ENCODE assay signal across 1 cellular context in the genomic region with DNA sequence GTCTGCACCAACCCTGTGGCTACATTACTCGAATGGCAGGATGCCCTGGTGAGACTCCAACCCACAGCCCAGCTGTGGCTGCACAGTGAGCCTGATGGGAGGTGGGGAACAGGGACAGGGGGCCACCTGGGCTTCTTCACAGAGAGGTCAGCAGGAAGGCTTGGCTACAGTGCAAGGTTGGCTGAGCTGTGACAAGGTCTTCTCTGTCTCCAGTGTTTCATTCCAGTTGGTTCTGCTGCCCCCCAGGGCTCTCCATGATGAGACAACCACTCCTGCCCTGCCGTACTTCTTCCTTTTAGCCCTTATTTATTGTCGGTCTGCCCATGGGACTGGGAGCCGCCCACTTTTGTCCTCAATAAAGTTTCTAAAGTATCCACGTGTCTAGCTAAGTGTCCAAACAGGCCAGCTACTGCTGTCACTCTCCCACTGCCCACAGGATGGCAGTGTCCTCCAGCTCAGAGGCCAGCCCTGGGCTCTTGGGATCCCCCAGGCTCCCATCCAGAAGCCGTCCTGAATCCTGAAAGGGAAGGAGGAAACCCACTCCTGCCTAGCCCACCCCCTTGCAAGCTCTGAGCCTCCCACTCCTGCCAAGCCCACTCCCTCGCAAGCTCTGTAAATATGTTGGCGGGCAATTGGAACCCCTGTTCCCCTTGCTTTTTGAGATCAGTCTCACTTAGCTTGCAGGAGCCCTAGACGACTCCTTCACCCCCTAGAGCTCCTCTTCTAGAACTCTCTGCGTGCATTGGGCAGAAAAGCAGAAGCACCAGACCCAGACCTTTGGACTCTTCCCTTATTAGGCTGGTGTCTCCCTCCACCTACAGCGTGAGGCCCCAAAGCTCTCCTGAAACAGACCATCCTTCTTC.
TF ChIP-seq lines count a peak whose summit lies in the region.

No MANE protein-coding gene starts in this region.

TF ChIP-seq in H1, 55 proteins besides CTCF, POLR2A, EP300 and RAD21:
- TF ChIP-seq SAP30 (IDR thresholded peaks at IDR 0.05; ENCODE audit: insufficient read depth, insufficient replicate concordance, low read length) (no peak), HDAC6 (IDR thresholded peaks at IDR 0.05; ENCODE audit: low read depth, low read length) (no peak), PHF8 (conservative IDR thresholded peaks at IDR 0.05; ENCODE audit: low read depth, low read length) (no peak), TCF12 (IDR thresholded peaks at IDR 0.05; ENCODE audit: low read depth, low read length) (no peak), SIN3A (conservative IDR thresholded peaks at IDR 0.05 in 1 of 2, IDR thresholded peaks at IDR 0.05 in 1 of 2; ENCODE audit: low read depth in 1 of 2, low read length in 2 of 2) (peak in 1 of 2 experiments; percentile 74; a peak in 1 of 4 replicates), RNF2 (IDR thresholded peaks at IDR 0.05; ENCODE audit: borderline replicate concordance, low read depth, low read length, missing control alignments, poor library complexity, severe bottlenecking) (no peak), SIRT6 (IDR thresholded peaks at IDR 0.05; ENCODE audit: low read length) (no peak), SP1 (IDR thresholded peaks at IDR 0.05; ENCODE audit: low read depth, low read length) (no peak), MAFK (IDR thresholded peaks at IDR 0.05; ENCODE audit: low read depth, low read length) (no peak), POLR2AphosphoS5 (IDR thresholded peaks at IDR 0.05; ENCODE audit: low read depth, low read length) (no peak), GTF2F1 (IDR thresholded peaks at IDR 0.05; ENCODE audit: borderline replicate concordance, low read depth, low read length) (no peak), RBBP5 (IDR thresholded peaks at IDR 0.05; ENCODE audit: borderline replicate concordance, low read depth, low read length) (no peak), HDAC2 (IDR thresholded peaks at IDR 0.05; ENCODE audit: borderline replicate concordance in 1 of 2, low read depth in 2 of 2, low read length in 2 of 2) (no peak)
- TF ChIP-seq, protein P1, sequence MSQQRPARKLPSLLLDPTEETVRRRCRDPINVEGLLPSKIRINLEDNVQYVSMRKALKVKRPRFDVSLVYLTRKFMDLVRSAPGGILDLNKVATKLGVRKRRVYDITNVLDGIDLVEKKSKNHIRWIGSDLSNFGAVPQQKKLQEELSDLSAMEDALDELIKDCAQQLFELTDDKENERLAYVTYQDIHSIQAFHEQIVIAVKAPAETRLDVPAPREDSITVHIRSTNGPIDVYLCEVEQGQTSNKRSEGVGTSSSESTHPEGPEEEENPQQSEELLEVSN (IDR thresholded peaks at IDR 0.05) = no peak
- TF ChIP-seq, protein P2, sequence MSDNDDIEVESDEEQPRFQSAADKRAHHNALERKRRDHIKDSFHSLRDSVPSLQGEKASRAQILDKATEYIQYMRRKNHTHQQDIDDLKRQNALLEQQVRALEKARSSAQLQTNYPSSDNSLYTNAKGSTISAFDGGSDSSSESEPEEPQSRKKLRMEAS (IDR thresholded peaks at IDR 0.05) = peak; percentile 44; the same call in 1 of the 2 replicates
- TF ChIP-seq, protein P3, sequence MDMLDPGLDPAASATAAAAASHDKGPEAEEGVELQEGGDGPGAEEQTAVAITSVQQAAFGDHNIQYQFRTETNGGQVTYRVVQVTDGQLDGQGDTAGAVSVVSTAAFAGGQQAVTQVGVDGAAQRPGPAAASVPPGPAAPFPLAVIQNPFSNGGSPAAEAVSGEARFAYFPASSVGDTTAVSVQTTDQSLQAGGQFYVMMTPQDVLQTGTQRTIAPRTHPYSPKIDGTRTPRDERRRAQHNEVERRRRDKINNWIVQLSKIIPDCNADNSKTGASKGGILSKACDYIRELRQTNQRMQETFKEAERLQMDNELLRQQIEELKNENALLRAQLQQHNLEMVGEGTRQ (IDR thresholded peaks at IDR 0.05; ENCODE audit: low read length) = 0 out of 2 replicates have a peak, but pooled peaks have one; percentile 12
